ENCODE assay signal across 30 cellular contexts in the genomic region with DNA sequence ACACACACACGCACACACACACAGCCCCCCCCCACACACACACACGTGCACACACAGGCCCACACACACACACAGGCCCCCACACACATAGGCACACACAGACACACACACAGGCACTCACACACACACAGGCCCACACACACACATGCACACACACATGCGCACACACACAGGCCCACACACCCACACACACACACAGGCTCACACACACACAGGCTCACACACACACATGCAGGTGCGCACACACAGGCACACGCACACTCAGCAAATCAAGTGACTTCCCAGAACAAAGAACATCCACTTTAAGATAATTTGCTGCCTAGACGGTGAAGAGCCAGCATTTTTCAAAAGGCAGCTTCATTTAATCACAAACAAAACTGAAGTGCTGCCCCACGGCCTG.
DNase-seq lines count a peak whose midpoint lies in the region; ATAC-seq and TF ChIP-seq lines count a peak whose summit lies in the region.
"Had no signal": no experiment of that assay in that cellular context is flagged by ENCODE, and none has a peak within 500 bp of the region (broad histone marks: within the 10 kb centered on the region; RNA-seq: fewer than 3 reads in every experiment).

No MANE protein-coding gene starts in this region.

- H3K4me1 ChIP-seq in upper lobe of right lung = no peaks in the 10 kb centered on the region
- H3K4me1 ChIP-seq: foreskin keratinocyte, HAP-1, prostate gland had no signal

- no peaks in the 10 kb centered on the region for H3K36me3 Mint-ChIP-seq in nephron progenitor cell (ENCODE audit: low read depth)
- no peaks in the 10 kb centered on the region for H3K36me3 Mint-ChIP-seq in activated T-cell treated with anti-CD3 and anti-CD28 coated beads, Interleukin-2, amount 50 U/mL, for 24 hours (ENCODE audit: low read depth)

- H3K4me1 Mint-ChIP-seq in nephron progenitor cell = peaks cover 5% of the 10 kb centered on the region
- H3K4me1 Mint-ChIP-seq in activated T-cell treated with anti-CD3 and anti-CD28 coated beads, Interleukin-2, amount 50 U/mL, for 24 hours (ENCODE audit: low read depth) = peaks cover 2% of the 10 kb centered on the region
- H3K4me1 Mint-ChIP-seq: endodermal cell had no signal

- H3K27ac Mint-ChIP-seq in nephron progenitor cell = peak overlapping the region; percentile 81
- no peak overlapping the region for H3K27ac Mint-ChIP-seq in activated T-cell treated with anti-CD3 and anti-CD28 coated beads, Interleukin-2, amount 50 U/mL, for 24 hours
- H3K27ac Mint-ChIP-seq: activated naive CD8-positive, alpha-beta T cell treated with anti-CD3 and anti-CD28 coated beads, Interleukin-2, amount 50 U/mL, for 24 hours; endodermal cell had no signal

- ATAC-seq in upper lobe of right lung = no peak
- ATAC-seq in GM18909 (IDR thresholded peaks at IDR 0.05; ENCODE audit: poor library complexity, unreplicated experiment) = no peak
- ATAC-seq: activated naive CD8-positive, alpha-beta T cell treated with anti-CD3 and anti-CD28 coated beads, Interleukin-2, amount 50 U/mL, for 24 hours; foreskin keratinocyte; left cardiac atrium; PC-3 had no signal

- H3K27ac ChIP-seq in upper lobe of right lung = no peak overlapping the region
- H3K27ac ChIP-seq: esophagus muscularis mucosa, foreskin keratinocyte, prostate gland, sigmoid colon, testis, VCaP had no signal

- no peaks in the 10 kb centered on the region for H3K9me3 Mint-ChIP-seq in nephron progenitor cell
- no peaks in the 10 kb centered on the region for H3K9me3 Mint-ChIP-seq in activated T-cell treated with anti-CD3 and anti-CD28 coated beads, Interleukin-2, amount 50 U/mL, for 24 hours
- H3K9me3 Mint-ChIP-seq: activated naive CD8-positive, alpha-beta T cell treated with anti-CD3 and anti-CD28 coated beads, Interleukin-2, amount 50 U/mL, for 24 hours; endodermal cell had no signal

- in situ Hi-C loops in ACHN (cut with HindIII; ENCODE audit: low pct_ligation_motif_present, low pct_unique_long_range_greater_than_20kb, low sequenced_read_pairs) = no loop called here

- H3K27me3 ChIP-seq in upper lobe of right lung = peaks cover 13% of the 10 kb centered on the region
- H3K27me3 ChIP-seq: testis had no signal

- no peak overlapping the region for H3K4me3 ChIP-seq in upper lobe of right lung
- H3K4me3 ChIP-seq: esophagus muscularis mucosa, HAP-1, prostate gland, sigmoid colon, testis had no signal

- H3K36me3 ChIP-seq in upper lobe of right lung = no peaks in the 10 kb centered on the region
- H3K36me3 ChIP-seq: esophagus muscularis mucosa, HAP-1, prostate gland, sigmoid colon had no signal

- DNase-seq in NCI-H1417 (lab: John Stamatoyannopoulos, UW) = peak; percentile 28 to 81 (median 68)
- DNase-seq in NCI-H1417 treated with DMSO at 0.1 percent for 48 hours (lab: John Stamatoyannopoulos, UW) = no peak
- peak; percentile 19 for DNase-seq in ACHN
- peak; percentile 51 for DNase-seq in NCI-H2227 treated with DMSO at 0.1 percent for 48 hours (lab: John Stamatoyannopoulos, UW)
- no peak for DNase-seq in nephron progenitor cell
- DNase-seq in upper lobe of right lung = no peak
- DNase-seq in activated T-cell treated with anti-CD3 and anti-CD28 coated beads, Interleukin-2, amount 50 U/mL, for 24 hours = no peak
- DNase-seq: activated CD4-positive, alpha-beta T cell treated with anti-CD3 and anti-CD28 coated beads for 48 hours; activated gamma-delta T cell treated with Interleukin-2 at 50 U/mL for 16 hours; activated naive CD8-positive, alpha-beta T cell treated with anti-CD3 and anti-CD28 coated beads, Interleukin-2, amount 50 U/mL, for 24 hours; activated T-cell treated with anti-CD3 and anti-CD28 coated beads, Interleukin-2, amount 50 U/mL, for 1 hour; central memory CD4-positive, alpha-beta T cell; endodermal cell; foreskin keratinocyte; KBM-7; left cardiac atrium; mammary epithelial cell; MM.1S; NK-92 treated with Interleukin-12 subunit alpha and Interleukin-12 subunit beta, amount 100 ng/mL, for 24 hours; nucleus accumbens; PC-3; sigmoid colon; stimulated activated CD4-positive, alpha-beta T cell treated with anti-CD3 and anti-CD28 coated beads, Interleukin-4, amount 100 ng/mL, for 4 hours; stimulated activated naive CD4-positive, alpha-beta T cell; testis had no signal

- no peaks in the 10 kb centered on the region for H3K9me3 ChIP-seq in upper lobe of right lung
- H3K9me3 ChIP-seq: esophagus muscularis mucosa, HAP-1, prostate gland, sigmoid colon, testis had no signal

- peaks cover 2% of the 10 kb centered on the region for H3K27me3 Mint-ChIP-seq in nephron progenitor cell (ENCODE audit: low read depth, poor library complexity)
- H3K27me3 Mint-ChIP-seq in activated T-cell treated with anti-CD3 and anti-CD28 coated beads, Interleukin-2, amount 50 U/mL, for 24 hours = peaks cover 2% of the 10 kb centered on the region
- H3K27me3 Mint-ChIP-seq: activated naive CD8-positive, alpha-beta T cell treated with anti-CD3 and anti-CD28 coated beads, Interleukin-2, amount 50 U/mL, for 24 hours had no signal

- no peak overlapping the region for H3K4me3 Mint-ChIP-seq in nephron progenitor cell
- no peak overlapping the region for H3K4me3 Mint-ChIP-seq in activated T-cell treated with anti-CD3 and anti-CD28 coated beads, Interleukin-2, amount 50 U/mL, for 24 hours
- H3K4me3 Mint-ChIP-seq: activated naive CD8-positive, alpha-beta T cell treated with anti-CD3 and anti-CD28 coated beads, Interleukin-2, amount 50 U/mL, for 24 hours; endodermal cell had no signal

- TF ChIP-seq CTCF in nephron progenitor cell (IDR thresholded peaks at IDR 0.05) (no peak), upper lobe of right lung (IDR thresholded peaks at IDR 0.05) (no peak)

- intact Hi-C loops in upper lobe of right lung (cut with DNase I) = no loop called here

Comparison
In these comparisons a context has a peak if more than half of its experiments do, and no peak if none do; other contexts are left out.
1. DNase-seq: peak in NCI-H1417 (3 of 3), ACHN (single experiment) and NCI-H2227 treated with DMSO at 0.1 percent for 48 hours (single experiment); none in NCI-H1417 treated with DMSO at 0.1 percent for 48 hours (single experiment), nephron progenitor cell (single experiment), upper lobe of right lung (single experiment) and activated T-cell treated with anti-CD3 and anti-CD28 coated beads, Interleukin-2, amount 50 U/mL, for 24 hours (single experiment).